In the genomic region with DNA sequence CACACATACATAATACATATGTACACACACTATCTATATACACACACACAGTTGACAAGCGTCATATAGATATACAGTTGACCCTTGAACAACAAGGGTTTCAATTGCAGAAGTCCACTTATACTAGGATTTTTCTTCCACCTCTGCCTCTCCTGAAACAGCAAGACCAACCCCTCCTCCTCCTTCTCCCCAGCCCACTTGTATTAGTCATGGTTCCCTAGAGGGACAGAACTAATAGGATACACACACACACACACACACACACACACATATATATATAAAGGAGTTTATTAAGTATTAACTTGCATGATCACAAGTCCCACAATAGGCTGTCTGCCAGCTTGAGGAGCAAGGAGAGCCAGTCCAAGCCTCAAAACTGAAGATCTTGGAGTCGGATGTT, we compare ENCODE assay signal across 20 cellular contexts.
A peak's percentile ranks its signal among the peaks of the same experiment; 100 is the strongest.
DNase-seq lines count a peak whose midpoint lies in the region; ATAC-seq and TF ChIP-seq lines count a peak whose summit lies in the region.
"Had no signal": no experiment of that assay in that cellular context is flagged by ENCODE, and none has a peak within 500 bp of the region (broad histone marks: within the 10 kb centered on the region; RNA-seq: fewer than 3 reads in every experiment).

No MANE protein-coding gene starts in this region.

- H3K4me1 Mint-ChIP-seq in MCF 10A (ENCODE audit: insufficient read depth, unreplicated experiment) (no peaks in the 10 kb centered on the region), mesothelial cell of epicardium (no peaks in the 10 kb centered on the region)
- no peaks in the 10 kb centered on the region for H3K4me1 Mint-ChIP-seq in activated T-cell treated with anti-CD3 and anti-CD28 coated beads, Interleukin-2, amount 50 U/mL, for 4 hours (ENCODE audit: low read depth)
- H3K4me1 Mint-ChIP-seq: B cell, GM23338 had no signal

- POLR2A ChIA-PET in MCF 10A (lab: Yijun Ruan, JAX) = no interaction called here

- H3K4me3 ChIP-seq in breast epithelium = no peak overlapping the region
- no peak overlapping the region for H3K4me3 ChIP-seq in epithelial cell of esophagus (ENCODE audit: low read length)
- H3K4me3 ChIP-seq in kidney epithelial cell (ENCODE audit: low read depth, low read length) = no peak overlapping the region
- H3K4me3 ChIP-seq: GM23338 had no signal

- H3K36me3 Mint-ChIP-seq in MCF 10A (ENCODE audit: insufficient read depth, unreplicated experiment) (no peaks in the 10 kb centered on the region), mesothelial cell of epicardium (no peaks in the 10 kb centered on the region)
- no peaks in the 10 kb centered on the region for H3K36me3 Mint-ChIP-seq in activated T-cell treated with anti-CD3 and anti-CD28 coated beads, Interleukin-2, amount 50 U/mL, for 4 hours (ENCODE audit: insufficient read depth)

- H3K27me3 Mint-ChIP-seq in MCF 10A (ENCODE audit: insufficient read depth, unreplicated experiment) = no peaks in the 10 kb centered on the region
- H3K27me3 Mint-ChIP-seq in mesothelial cell of epicardium (ENCODE audit: low read depth) = peaks cover 37% of the 10 kb centered on the region
- peaks cover 4% of the 10 kb centered on the region for H3K27me3 Mint-ChIP-seq in activated T-cell treated with anti-CD3 and anti-CD28 coated beads, Interleukin-2, amount 50 U/mL, for 4 hours (ENCODE audit: low read depth)

- no peaks in the 10 kb centered on the region for H3K27me3 ChIP-seq in breast epithelium
- H3K27me3 ChIP-seq in kidney epithelial cell (ENCODE audit: control insufficient read depth, insufficient read depth, low read length) = peaks cover 4% of the 10 kb centered on the region

- H3K4me3 Mint-ChIP-seq in MCF 10A (ENCODE audit: unreplicated experiment) (no peak overlapping the region), mesothelial cell of epicardium (no peak overlapping the region)
- H3K4me3 Mint-ChIP-seq in activated T-cell treated with anti-CD3 and anti-CD28 coated beads, Interleukin-2, amount 50 U/mL, for 4 hours = no peak overlapping the region
- H3K4me3 Mint-ChIP-seq: B cell, GM23338 had no signal

- intact Hi-C loops in MCF 10A (cut with micrococcal nuclease) = no loop called here
- intact Hi-C loops in breast epithelium (cut with DNase I; ENCODE audit: low total_unique reads) = no loop called here

- H3K36me3 ChIP-seq in breast epithelium = no peaks in the 10 kb centered on the region
- H3K36me3 ChIP-seq in kidney epithelial cell (ENCODE audit: control insufficient read depth, insufficient read depth, low read length) = no peaks in the 10 kb centered on the region

- no peak for ATAC-seq in GM21529 (IDR thresholded peaks at IDR 0.05; ENCODE audit: unreplicated experiment)
- ATAC-seq in activated T-cell treated with anti-CD3 and anti-CD28 coated beads, Interleukin-2, amount 50 U/mL, for 4 hours = no peak
- ATAC-seq: GM23338 had no signal

- H3K9me3 ChIP-seq in breast epithelium = no peaks in the 10 kb centered on the region

- TF ChIP-seq CTCF in MCF 10A (IDR thresholded peaks at IDR 0.05; ENCODE audit: unreplicated experiment) = no peak
- no peak for TF ChIP-seq CTCF in breast epithelium (IDR thresholded peaks at IDR 0.05)
- no peak for TF ChIP-seq CTCF in epithelial cell of esophagus (IDR thresholded peaks at IDR 0.05; ENCODE audit: insufficient read depth, low read depth, low read length, missing control alignments)
- TF ChIP-seq CTCF in kidney epithelial cell (IDR thresholded peaks at IDR 0.05; ENCODE audit: insufficient read depth, low read length, poor library complexity, severe bottlenecking) = no peak
- no peak for TF ChIP-seq CTCF in mesothelial cell of epicardium (IDR thresholded peaks at IDR 0.05; ENCODE audit: unreplicated experiment)

- no peaks in the 10 kb centered on the region for H3K4me1 ChIP-seq in breast epithelium

- peaks cover 23% of the 10 kb centered on the region for H3K9me3 Mint-ChIP-seq in MCF 10A (ENCODE audit: unreplicated experiment)
- no peaks in the 10 kb centered on the region for H3K9me3 Mint-ChIP-seq in mesothelial cell of epicardium
- no peaks in the 10 kb centered on the region for H3K9me3 Mint-ChIP-seq in activated T-cell treated with anti-CD3 and anti-CD28 coated beads, Interleukin-2, amount 50 U/mL, for 4 hours
- H3K9me3 Mint-ChIP-seq: GM23338 had no signal

- BruUV-seq in MCF 10A (replicated peaks; lab: Mats Ljungman, UMichigan) = no TSS peak

- H3K27ac ChIP-seq in breast epithelium = no peak overlapping the region
- H3K27ac ChIP-seq: 22Rv1 had no signal

- H3K27ac Mint-ChIP-seq in MCF 10A (ENCODE audit: low read depth, unreplicated experiment) = no peak overlapping the region
- no peak overlapping the region for H3K27ac Mint-ChIP-seq in mesothelial cell of epicardium
- H3K27ac Mint-ChIP-seq: B cell, GM23338 had no signal

- CTCF ChIA-PET in MCF 10A (lab: Yijun Ruan, JAX) = interaction anchor here (0.7 kb wide), 1 partner anchor 691 kb away, joined by 3 read pairs; no protein-coding TSS in a partner anchor

- DNase-seq in MCF 10A (ENCODE audit: unreplicated experiment) (peak; percentile 5), breast epithelium (ENCODE audit: low spot score in 2 of 2) (no peak), epithelial cell of esophagus (ENCODE audit: low read depth) (peak; percentile 8), kidney epithelial cell (ENCODE audit: low read depth) (peak; percentile 16), stromal cell of bone marrow (ENCODE audit: low read depth) (peak; percentile 31), mesothelial cell of epicardium (ENCODE audit: low spot score in 2 of 2, unreplicated experiment in 2 of 2) (no peak)
- no peak for DNase-seq in activated T-cell treated with anti-CD3 and anti-CD28 coated beads, Interleukin-2, amount 50 U/mL, for 4 hours
- DNase-seq: DMS 273 treated with DMSO at 0.1 percent for 48 hours, DND-41, HCEC 1CT, NCI-H1105 treated with DMSO at 0.1 percent for 48 hours, NCI-H1694 treated with DMSO at 0.1 percent for 48 hours, NCI-H345, NCI-H524 treated with DMSO at 0.1 percent for 48 hours, RPMI8226, SHP77 treated with DMSO at 0.1 percent for 48 hours had no signal

- no peak for TF ChIP-seq POLR2A in breast epithelium (IDR thresholded peaks at IDR 0.05)

Comparison
In these comparisons a context has a peak if more than half of its experiments do, and no peak if none do; other contexts are left out.
1. DNase-seq: peak in MCF 10A (single experiment), epithelial cell of esophagus (single experiment), kidney epithelial cell (single experiment) and stromal cell of bone marrow (single experiment); none in breast epithelium (0 of 2), mesothelial cell of epicardium (0 of 2) and activated T-cell treated with anti-CD3 and anti-CD28 coated beads, Interleukin-2, amount 50 U/mL, for 4 hours (single experiment).